ENCODE assay signal across 21 cellular contexts in the genomic region with DNA sequence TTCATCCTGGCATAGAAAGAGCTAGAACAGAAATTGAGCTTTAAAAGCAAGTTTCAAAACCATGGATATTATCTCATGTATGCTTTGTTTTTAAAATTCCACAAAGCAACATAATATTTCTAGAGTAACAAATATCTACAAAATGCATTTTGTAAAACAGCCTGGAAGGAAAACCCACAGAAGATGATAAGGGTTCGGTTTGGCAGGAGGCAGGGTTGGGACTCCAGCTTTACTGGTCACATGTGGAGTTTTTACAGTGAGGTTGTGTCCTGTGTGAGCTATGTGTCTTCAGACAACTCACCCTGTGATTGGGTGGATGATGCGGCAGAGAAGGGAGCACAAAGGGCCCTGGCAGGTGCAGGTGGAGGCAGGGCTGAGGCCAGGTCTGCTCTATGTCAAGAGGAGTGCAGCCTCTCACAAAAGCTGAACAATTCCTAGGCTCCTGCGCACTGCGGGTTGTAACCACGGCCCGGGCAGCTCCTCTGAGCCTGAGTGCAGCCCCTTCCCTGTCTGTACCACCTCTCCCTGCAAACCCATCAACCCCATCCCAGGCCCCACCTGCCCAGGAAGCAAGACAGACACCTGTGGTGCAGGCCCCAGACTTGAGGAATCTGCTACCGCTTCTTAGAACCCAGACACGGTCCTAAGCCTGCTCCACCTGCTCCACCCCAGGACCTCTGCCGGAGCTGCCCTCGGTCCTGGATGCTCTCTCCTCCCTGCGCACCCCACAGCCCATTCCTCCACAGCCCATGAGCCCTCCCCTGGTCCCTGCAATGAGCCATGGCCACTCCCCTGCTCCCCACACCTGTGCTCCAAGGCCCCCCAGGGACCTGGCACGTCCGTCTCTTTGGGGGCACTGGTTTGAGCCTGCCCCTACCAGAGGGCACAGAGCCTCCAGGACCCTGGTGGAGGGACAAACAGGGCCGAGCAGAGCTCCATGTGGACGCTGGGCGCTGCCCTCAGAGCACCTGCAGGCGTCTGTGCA. TPM values are rescaled to one million over a fixed set of nuclear protein-coding genes. Genes with fewer than 3 reads are reported as not detected.
DNase-seq lines count a peak whose midpoint lies in the region; ATAC-seq and TF ChIP-seq lines count a peak whose summit lies in the region.
"Had no signal": no experiment of that assay in that cellular context is flagged by ENCODE, and none has a peak within 500 bp of the region (broad histone marks: within the 10 kb centered on the region; RNA-seq: fewer than 3 reads in every experiment).

No MANE protein-coding gene starts in this region.

- H3K4me3 Mint-ChIP-seq in glutamatergic neuron (ENCODE audit: unreplicated experiment) = no peak overlapping the region

- H3K27ac ChIP-seq in lower lobe of right lung = no peak overlapping the region
- H3K27ac ChIP-seq: HL-60, Peyer's patch, SJSA1 had no signal

- H3K36me3 Mint-ChIP-seq in glutamatergic neuron (ENCODE audit: unreplicated experiment) = peaks cover 9% of the 10 kb centered on the region
- H3K36me3 Mint-ChIP-seq: brain had no signal

- peaks cover 26% of the 10 kb centered on the region for H3K27me3 Mint-ChIP-seq in glutamatergic neuron (ENCODE audit: unreplicated experiment)

- ATAC-seq in lower lobe of right lung = no peak
- no peak for ATAC-seq in sciatic nerve
- no peak for ATAC-seq in GM18870 (IDR thresholded peaks at IDR 0.05; ENCODE audit: unreplicated experiment)
- ATAC-seq: GM12878 had no signal

- H3K4me1 Mint-ChIP-seq in glutamatergic neuron (ENCODE audit: low read depth, unreplicated experiment) = peaks cover 2% of the 10 kb centered on the region

- TF ChIP-seq CTCF in glutamatergic neuron (IDR thresholded peaks at IDR 0.05; ENCODE audit: partially characterized antibody, unreplicated experiment) (no peak), lower lobe of right lung (IDR thresholded peaks at IDR 0.05) (no peak)

- no peak overlapping the region for H3K4me3 ChIP-seq in lower lobe of right lung
- H3K4me3 ChIP-seq: GM12878, Peyer's patch, SJSA1 had no signal

- DNase-seq in OCI-M1 (lab: John Stamatoyannopoulos, UW) (peak; percentile 28), glutamatergic neuron (peak; percentile 5), lower lobe of right lung (peak; percentile 34), sciatic nerve (ENCODE audit: low spot score) (peak; percentile 49), nucleus accumbens (lab: John Stamatoyannopoulos, UW) (no peak)
- no peak for DNase-seq in stimulated activated CD4-positive, alpha-beta T cell treated with anti-CD3 and anti-CD28 coated beads, Interleukin-4, amount 100 ng/mL, for 24 hours
- DNase-seq: activated gamma-delta T cell treated with Interleukin-2 at 50 U/mL for 16 hours; activated T-cell treated with anti-CD3 and anti-CD28 coated beads, Interleukin-2, amount 50 U/mL, for 1 hour; effector CD8-positive, alpha-beta T cell; foreskin melanocyte; hypothalamus; NCI-H1694 treated with DMSO at 0.1 percent for 48 hours; NCI-H2171; NCI-H524 treated with DMSO at 0.1 percent for 48 hours; Peyer's patch; substantia nigra had no signal

- peaks cover 24% of the 10 kb centered on the region for H3K27me3 ChIP-seq in lower lobe of right lung (ENCODE audit: low read depth)

- H3K9me3 Mint-ChIP-seq in glutamatergic neuron (ENCODE audit: unreplicated experiment) = peaks cover 8% of the 10 kb centered on the region

- H3K4me1 ChIP-seq in lower lobe of right lung = peaks cover 16% of the 10 kb centered on the region

- H3K9me3 ChIP-seq in lower lobe of right lung = no peaks in the 10 kb centered on the region
- H3K9me3 ChIP-seq: Peyer's patch had no signal

- H3K36me3 ChIP-seq in lower lobe of right lung = no peaks in the 10 kb centered on the region
- H3K36me3 ChIP-seq: Peyer's patch had no signal

- intact Hi-C loops in lower lobe of right lung (cut with DNase I) = no loop called here
- intact Hi-C loops in sciatic nerve (cut with DNase I) = no loop called here

- no peak overlapping the region for H3K27ac Mint-ChIP-seq in glutamatergic neuron (ENCODE audit: unreplicated experiment)
- H3K27ac Mint-ChIP-seq: brain had no signal

RNA-seq across cellular contexts. Expression of a gene that starts 2.8 kb away (rescaled TPM):
- 9.5 TPM for total RNA-seq in glutamatergic neuron (ENCODE audit: unreplicated experiment)
- total RNA-seq in lower lobe of right lung = 45.1 TPM
- 129 TPM for total RNA-seq in sciatic nerve

Comparison
In these comparisons a context has a peak if more than half of its experiments do, and no peak if none do; other contexts are left out.
1. DNase-seq: peak in OCI-M1 (single experiment), glutamatergic neuron (single experiment), lower lobe of right lung (single experiment) and sciatic nerve (single experiment); none in nucleus accumbens (0 of 56) and stimulated activated CD4-positive, alpha-beta T cell treated with anti-CD3 and anti-CD28 coated beads, Interleukin-4, amount 100 ng/mL, for 24 hours (single experiment).